Comparison of ENCODE assay signal across 24 cellular contexts in the genomic region with DNA sequence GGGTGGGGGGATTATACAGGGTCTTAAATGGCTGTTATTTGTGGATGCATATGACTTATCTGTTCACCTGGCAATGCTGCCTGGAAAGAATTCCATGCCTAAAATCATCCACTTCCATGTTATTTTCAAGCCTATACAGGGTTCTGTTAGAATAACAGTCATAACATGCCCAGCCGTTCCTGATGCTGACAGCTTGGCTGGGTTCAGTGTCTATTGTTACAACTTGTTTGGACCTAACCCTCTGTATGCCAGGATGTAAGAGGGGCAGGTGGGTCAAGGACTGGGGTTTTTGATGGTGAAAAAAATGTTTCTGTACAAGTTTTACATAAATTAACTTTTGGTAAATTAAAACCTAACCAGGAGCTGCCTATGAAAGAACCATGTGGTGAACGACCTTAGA.
"Had no signal": no experiment of that assay in that cellular context is flagged by ENCODE, and none has a peak within 500 bp of the region (broad histone marks: within the 10 kb centered on the region; RNA-seq: fewer than 3 reads in every experiment).

No MANE protein-coding gene starts in this region.

- H3K27me3 ChIP-seq: breast epithelium, colonic mucosa, pancreas, thyroid gland, upper lobe of right lung had no signal

- H3K27ac ChIP-seq: breast epithelium, colonic mucosa, neutrophil, pancreas, thyroid gland, upper lobe of right lung had no signal

- H3K36me3 ChIP-seq: breast epithelium, colonic mucosa, neutrophil, pancreas had no signal

- H3K9me3 ChIP-seq: breast epithelium, colonic mucosa, neutrophil, pancreas, thyroid gland, upper lobe of right lung had no signal

- ATAC-seq: activated CD4-positive, alpha-beta T cell treated with anti-CD3 and anti-CD28 coated beads for 36 hours; activated T-cell treated with anti-CD3 and anti-CD28 coated beads, Interleukin-2, amount 50 U/mL, for 4 hours; left lobe of liver; naive thymus-derived CD8-positive, alpha-beta T cell; pancreas; right cardiac atrium; T-helper 17 cell; upper lobe of right lung had no signal

- H3K4me1 ChIP-seq: breast epithelium, colonic mucosa, pancreas, thyroid gland, upper lobe of right lung had no signal

- H3K4me3 ChIP-seq: breast epithelium, colonic mucosa, lung, pancreas, thyroid gland, upper lobe of right lung had no signal

- DNase-seq: activated B cell treated with CpG ODN at 0.5 μM for 24 hours; activated CD4-positive, alpha-beta T cell treated with anti-CD3 and anti-CD28 coated beads for 36 hours; activated CD4-positive, alpha-beta T cell treated with anti-CD3 and anti-CD28 coated beads, Interleukin-2, amount 50 U/mL, for 4 hours; activated CD8-positive, alpha-beta memory T cell treated with anti-CD3 and anti-CD28 coated beads for 24 hours; activated CD8-positive, alpha-beta memory T cell treated with anti-CD3 and anti-CD28 coated beads, Interleukin-2, amount 50 U/mL, for 4 hours; activated naive CD4-positive, alpha-beta T cell treated with Interleukin-2 at 50 U/mL for 16 hours; activated naive CD8-positive, alpha-beta T cell treated with anti-CD3 and anti-CD28 coated beads for 36 hours; activated T-cell treated with anti-CD3 and anti-CD28 coated beads, Interleukin-2, amount 50 U/mL, for 4 hours; amniotic stem cell; colonic mucosa; endodermal cell; naive thymus-derived CD8-positive, alpha-beta T cell; pancreas; stimulated activated CD4-positive, alpha-beta T cell treated with anti-CD3 and anti-CD28 coated beads, Interleukin-12 subunit alpha, Interleukin-12 subunit beta, amount 100 ng/mL, for 4 hours; stimulated activated CD4-positive, alpha-beta T cell treated with anti-CD3 and anti-CD28 coated beads, Interleukin-4, amount 100 ng/mL, for 4 hours; substantia nigra; T-helper 17 cell; thyroid gland; upper lobe of right lung had no signal
